24 cellular contexts compared by ENCODE assay signal in genomic region chr1:20207546-20207945, GRCh38. TPM values are rescaled to one million over a fixed set of nuclear protein-coding genes. Genes with fewer than 3 reads are reported as not detected.
"Had no signal": no experiment of that assay in that cellular context is flagged by ENCODE, and none has a peak within 500 bp of the region (broad histone marks: within the 10 kb centered on the region; RNA-seq: fewer than 3 reads in every experiment).

No MANE protein-coding gene starts in this region.

- H3K9me3 Mint-ChIP-seq: activated CD4-positive, alpha-beta memory T cell treated with anti-CD3 and anti-CD28 coated beads, Interleukin-2, amount 10 ng/mL, durations not matched to agents 7 days and 5 days; activated CD4-positive, alpha-beta T cell treated with anti-CD3 and anti-CD28 coated beads, Interleukin-2, amount 10 ng/mL, durations not matched to agents 24 days and 14 days; endodermal cell; memory B cell; nephron progenitor cell; stimulated activated effector memory CD8-positive, alpha-beta T cell treated with anti-CD3 and anti-CD28 coated beads, Interleukin-12 subunit alpha, Interleukin-12 subunit beta, amount 100 ng/mL, for 72 hours; stimulated activated naive CD8-positive, alpha-beta T cell treated with anti-CD3 and anti-CD28 coated beads, Interleukin-15, amount 100 ng/mL, for 72 hours had no signal

- H3K4me1 Mint-ChIP-seq: memory B cell had no signal

- H3K4me3 Mint-ChIP-seq: activated CD4-positive, alpha-beta memory T cell treated with anti-CD3 and anti-CD28 coated beads, Interleukin-2, amount 10 ng/mL, durations not matched to agents 7 days and 5 days; activated CD4-positive, alpha-beta T cell treated with anti-CD3 and anti-CD28 coated beads, Interleukin-2, amount 10 ng/mL, durations not matched to agents 24 days and 14 days; activated naive CD8-positive, alpha-beta T cell; endodermal cell; memory B cell; nephron progenitor cell; stimulated activated effector memory CD8-positive, alpha-beta T cell treated with anti-CD3 and anti-CD28 coated beads, Interleukin-12 subunit alpha, Interleukin-12 subunit beta, amount 100 ng/mL, for 72 hours; stimulated activated naive CD8-positive, alpha-beta T cell treated with anti-CD3 and anti-CD28 coated beads, Interleukin-15, amount 100 ng/mL, for 72 hours had no signal

- H3K36me3 ChIP-seq: adrenal gland, pancreas, tibial artery had no signal

- H3K27ac Mint-ChIP-seq: activated CD4-positive, alpha-beta memory T cell treated with anti-CD3 and anti-CD28 coated beads, Interleukin-2, amount 10 ng/mL, durations not matched to agents 7 days and 5 days; activated CD4-positive, alpha-beta T cell treated with anti-CD3 and anti-CD28 coated beads, Interleukin-2, amount 10 ng/mL, durations not matched to agents 24 days and 14 days; activated naive CD8-positive, alpha-beta T cell; endodermal cell; memory B cell; stimulated activated effector memory CD8-positive, alpha-beta T cell treated with anti-CD3 and anti-CD28 coated beads, Interleukin-12 subunit alpha, Interleukin-12 subunit beta, amount 100 ng/mL, for 72 hours; stimulated activated naive CD8-positive, alpha-beta T cell treated with anti-CD3 and anti-CD28 coated beads, Interleukin-15, amount 100 ng/mL, for 72 hours had no signal

- ATAC-seq: activated CD4-positive, CD25-positive, alpha-beta regulatory T cell treated with anti-CD3 and anti-CD28 coated beads, Interleukin-2, amount 50 U/mL, for 24 hours; pancreas; right cardiac atrium; stimulated activated effector memory CD8-positive, alpha-beta T cell treated with anti-CD3 and anti-CD28 coated beads, Interleukin-12 subunit alpha, Interleukin-12 subunit beta, amount 100 ng/mL, for 72 hours; stimulated activated naive CD8-positive, alpha-beta T cell treated with anti-CD3 and anti-CD28 coated beads, Interleukin-15, amount 100 ng/mL, for 72 hours had no signal

- DNase-seq: activated CD4-positive, alpha-beta memory T cell treated with anti-CD3 and anti-CD28 coated beads, Interleukin-2, amount 10 ng/mL, durations not matched to agents 7 days and 5 days; activated CD4-positive, alpha-beta T cell treated with anti-CD3 and anti-CD28 coated beads, Interleukin-2, amount 10 ng/mL, durations not matched to agents 24 days and 14 days; activated naive CD4-positive, alpha-beta T cell; adrenal gland; cortex of kidney; endodermal cell; hypothalamus; nephron progenitor cell; pancreas; right cardiac atrium; stimulated activated CD4-positive, alpha-beta T cell treated with anti-CD3 and anti-CD28 coated beads, Interleukin-2, amount 100 ng/mL, for 24 hours; stimulated activated naive CD8-positive, alpha-beta T cell treated with anti-CD3 and anti-CD28 coated beads, Interleukin-15, amount 100 ng/mL, for 72 hours; tibial artery had no signal

- H3K36me3 Mint-ChIP-seq: activated naive CD8-positive, alpha-beta T cell; memory B cell; stimulated activated effector memory CD8-positive, alpha-beta T cell treated with anti-CD3 and anti-CD28 coated beads, Interleukin-12 subunit alpha, Interleukin-12 subunit beta, amount 100 ng/mL, for 72 hours had no signal

- H3K27ac ChIP-seq: adrenal gland, pancreas, skin epidermis, tibial artery, VCaP had no signal

- H3K9me3 ChIP-seq: adrenal gland, pancreas, tibial artery had no signal

- H3K4me3 ChIP-seq: adrenal gland, pancreas, skin epidermis, tibial artery had no signal

- H3K27me3 ChIP-seq: adrenal gland, pancreas had no signal

RNA-seq across cellular contexts. Expression of gene PLA2G2C, which starts 21.2 kb away (rescaled TPM):
- total RNA-seq: cerebellum, endodermal cell, epithelial cell of proximal tubule, frontal cortex, liver, pancreas, pulmonary artery endothelial cell had no signal
- polyA plus RNA-seq: liver, pancreas had no signal

RNA-seq across cellular contexts. Expression of gene UBXN10, which starts 21.6 kb away (rescaled TPM):
- total RNA-seq: pulmonary artery endothelial cell had no signal
